In the genomic region with DNA sequence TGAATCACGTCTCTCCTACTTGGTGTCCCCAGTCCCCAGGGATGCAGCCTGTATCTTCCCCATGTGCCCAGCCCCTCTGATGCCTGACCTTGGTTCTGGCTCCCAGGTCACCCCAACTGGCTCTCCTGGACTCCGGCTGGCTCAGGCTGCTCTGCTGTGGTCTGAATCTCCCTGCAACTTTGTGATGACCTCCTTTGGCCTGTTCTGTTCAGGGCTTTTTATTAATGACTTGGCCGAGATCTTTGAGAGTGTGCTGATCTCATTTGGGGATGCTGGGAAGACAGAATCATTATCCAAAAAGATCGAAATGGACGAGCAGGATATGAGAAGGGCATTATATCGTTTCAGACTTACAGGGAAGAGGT, we compare ENCODE assay signal across 14 cellular contexts.
DNase-seq lines count a peak whose midpoint lies in the region; ATAC-seq and TF ChIP-seq lines count a peak whose summit lies in the region.
"Had no signal": no experiment of that assay in that cellular context is flagged by ENCODE, and none has a peak within 500 bp of the region (broad histone marks: within the 10 kb centered on the region; RNA-seq: fewer than 3 reads in every experiment).

No MANE protein-coding gene starts in this region.

- intact Hi-C loops in IMR-90 (cut with micrococcal nuclease) (no loop called here), upper lobe of right lung (cut with DNase I) (no loop called here)

- H3K14ac ChIP-seq in IMR-90 (replicated peaks; ENCODE audit: low read depth, low read length): no peak overlapping the region

- no TSS peak for BruUV-seq in IMR-90 (replicated peaks; lab: Mats Ljungman, UMichigan)

- H3K4me2 ChIP-seq in IMR-90 (ENCODE audit: low read depth, low read length): no peak overlapping the region

- TF ChIP-seq RAD21 in IMR-90 (IDR thresholded peaks at IDR 0.05; ENCODE audit: low read length): no peak

- H2AK5ac ChIP-seq in IMR-90 (ENCODE audit: low read depth, low read length): peak overlapping the region; percentile 79

- WGBS in IMR-90 (ENCODE audit: extremely low coverage in 2 of 2, insufficient read length in 1 of 2), 2 experiments: 91% methylated on average over 2 of the region's 6 CpGs; no CpG with 5 or more reads in 1 of the 2 experiments

- TF ChIP-seq CTCF in IMR-90 (conservative IDR thresholded peaks at IDR 0.05; ENCODE audit: low read depth, low read length) (no peak), brain microvascular endothelial cell (IDR thresholded peaks at IDR 0.05; ENCODE audit: low read depth, low read length, missing control alignments) (no peak), upper lobe of right lung (IDR thresholded peaks at IDR 0.05) (no peak)

- no peak overlapping the region for H3K4me3 Mint-ChIP-seq in immature natural killer cell
- H3K4me3 Mint-ChIP-seq in stimulated activated naive B cell treated with anti-CD40 and anti-IgM and Interleukin-4, amounts not matched to agents 10 μg/mL and 1 μg/mL and 100 μg/mL, for 72 hours: no peak overlapping the region
- H3K4me3 Mint-ChIP-seq: T-helper 1 cell treated with Interleukin-12 subunit alpha and Interleukin-12 subunit beta and Interleukin-4 antibody, amounts not matched to agents 30 μg/mL and 1 μg/mL, for 36 hours had no signal

- no peaks in the 10 kb centered on the region for H4K20me1 ChIP-seq in IMR-90 (ENCODE audit: insufficient read depth, low read length)

- H3K9me1 ChIP-seq in IMR-90 (ENCODE audit: insufficient read depth, low read length): peaks cover 30% of the 10 kb centered on the region

- H3K36me3 Mint-ChIP-seq in immature natural killer cell: peaks cover 20 to 76% (median 33%) of the 10 kb centered on the region in 3 donors
- H3K36me3 Mint-ChIP-seq in stimulated activated naive B cell treated with anti-CD40 and anti-IgM and Interleukin-4, amounts not matched to agents 10 μg/mL and 1 μg/mL and 100 μg/mL, for 72 hours: peaks cover 57 to 84% of the 10 kb centered on the region in 2 donors

- no peak overlapping the region for H3K18ac ChIP-seq in IMR-90 (ENCODE audit: low read depth, low read length)

- peaks cover 0 to 8% (median 4%) of the 10 kb centered on the region in 3 donors for H3K27me3 Mint-ChIP-seq in immature natural killer cell (ENCODE audit: low read depth in 3 of 3)
- H3K27me3 Mint-ChIP-seq in stimulated activated naive B cell treated with anti-CD40 and anti-IgM and Interleukin-4, amounts not matched to agents 10 μg/mL and 1 μg/mL and 100 μg/mL, for 72 hours: no peaks in the 10 kb centered on the region

- H3K9me3 Mint-ChIP-seq in immature natural killer cell: no peaks in the 10 kb centered on the region
- no peaks in the 10 kb centered on the region for H3K9me3 Mint-ChIP-seq in stimulated activated naive B cell treated with anti-CD40 and anti-IgM and Interleukin-4, amounts not matched to agents 10 μg/mL and 1 μg/mL and 100 μg/mL, for 72 hours
- H3K9me3 Mint-ChIP-seq: T-helper 1 cell treated with Interleukin-12 subunit alpha and Interleukin-12 subunit beta and Interleukin-4 antibody, amounts not matched to agents 30 μg/mL and 1 μg/mL, for 36 hours had no signal

- H2BK5ac ChIP-seq in IMR-90 (ENCODE audit: low read depth, low read length, poor library complexity, severe bottlenecking): no peak overlapping the region

- in situ Hi-C loops in IMR-90 (cut with MboI; ENCODE audit: low sequenced_read_pairs) (no loop called here), brain microvascular endothelial cell (cut with HindIII; ENCODE audit: low pct_ligation_motif_present, low sequenced_read_pairs) (no loop called here)

- H2BK15ac ChIP-seq in IMR-90 (ENCODE audit: low read depth, low read length): no peak overlapping the region

- ATAC-seq in IMR-90 (ENCODE audit: low read depth) (no peak), upper lobe of right lung (no peak), HG03432 (IDR thresholded peaks at IDR 0.05; ENCODE audit: unreplicated experiment) (no peak)
- ATAC-seq in stimulated activated naive B cell treated with anti-CD40 and anti-IgM and Interleukin-4, amounts not matched to agents 10 μg/mL and 1 μg/mL and 100 μg/mL, for 72 hours (replicated peaks): no peak

- H3K9me3 ChIP-seq in IMR-90 (ENCODE audit: control insufficient read depth, insufficient read depth, low read length): no peaks in the 10 kb centered on the region
- H3K9me3 ChIP-seq in upper lobe of right lung: no peaks in the 10 kb centered on the region
- H3K9me3 ChIP-seq: upper lobe of left lung had no signal

- H3K79me1 ChIP-seq in IMR-90 (ENCODE audit: low read depth in 1 of 2, low read length in 2 of 2): peaks cover 5 to 48% of the 10 kb centered on the region in 2 experiments; a peak in 3 of 4 replicates

- H2AK9ac ChIP-seq in IMR-90 (replicated peaks; ENCODE audit: low read depth, low read length, poor library complexity): peak overlapping the region; percentile 60

- H3K4me3 ChIP-seq in IMR-90 (ENCODE audit: insufficient read depth, low read depth, low read length): no peak overlapping the region
- no peak overlapping the region for H3K4me3 ChIP-seq in brain microvascular endothelial cell (ENCODE audit: low read depth, low read length)
- no peak overlapping the region for H3K4me3 ChIP-seq in skin epidermis
- H3K4me3 ChIP-seq in upper lobe of right lung: no peak overlapping the region
- H3K4me3 ChIP-seq: upper lobe of left lung had no signal

- peak overlapping the region; percentile 2; the same call in 1 of the 2 replicates for H4K91ac ChIP-seq in IMR-90 (ENCODE audit: insufficient read depth, low read depth, low read length)

- H3K4me1 Mint-ChIP-seq in immature natural killer cell: peaks cover 21 to 83% of the 10 kb centered on the region in 2 donors
- peaks cover 16 to 29% of the 10 kb centered on the region in 2 donors for H3K4me1 Mint-ChIP-seq in stimulated activated naive B cell treated with anti-CD40 and anti-IgM and Interleukin-4, amounts not matched to agents 10 μg/mL and 1 μg/mL and 100 μg/mL, for 72 hours

- H2AFZ ChIP-seq in IMR-90 (replicated peaks; ENCODE audit: low read length, poor library complexity): no peak overlapping the region

- H3K56ac ChIP-seq in IMR-90 (ENCODE audit: extremely low read depth, insufficient read depth, low read length): no peak overlapping the region

- peak overlapping the region; percentile 12; the same call in 1 of the 2 replicates for H3K4ac ChIP-seq in IMR-90 (ENCODE audit: low read depth, low read length)

- POLR2A ChIA-PET in IMR-90 (lab: Charles Lee; ENCODE audit: unreplicated experiment): no interaction called here

- no peak overlapping the region for H4K5ac ChIP-seq in IMR-90 (ENCODE audit: low read depth, low read length)

- H3K27ac ChIP-seq in IMR-90 (ENCODE audit: insufficient read depth, low read length) (no peak overlapping the region), brain microvascular endothelial cell (peak overlapping the region; percentile 40), skin epidermis (peak overlapping the region in 16 of 21 experiments; percentile 2 to 85 (median 69)), upper lobe of right lung (no peak overlapping the region)

- peak overlapping the region in 5 of 6 donors; percentile 8 to 74 (median 65) for H3K27ac Mint-ChIP-seq in immature natural killer cell
- H3K27ac Mint-ChIP-seq in stimulated activated naive B cell treated with anti-CD40 and anti-IgM and Interleukin-4, amounts not matched to agents 10 μg/mL and 1 μg/mL and 100 μg/mL, for 72 hours: no peak overlapping the region
- H3K27ac Mint-ChIP-seq: T-helper 1 cell treated with Interleukin-12 subunit alpha and Interleukin-12 subunit beta and Interleukin-4 antibody, amounts not matched to agents 30 μg/mL and 1 μg/mL, for 36 hours had no signal

- H3K4me1 ChIP-seq in IMR-90 (ENCODE audit: control insufficient read depth, insufficient read depth, low read length): peaks cover 2% of the 10 kb centered on the region; the same call in 1 of the 2 replicates
- H3K4me1 ChIP-seq in upper lobe of right lung: no peaks in the 10 kb centered on the region

- H3K36me3 ChIP-seq in IMR-90 (ENCODE audit: control insufficient read depth, insufficient read depth, low read length): peaks cover 59% of the 10 kb centered on the region
- peaks cover 22% of the 10 kb centered on the region for H3K36me3 ChIP-seq in brain microvascular endothelial cell (replicated peaks)
- H3K36me3 ChIP-seq in upper lobe of right lung: peaks cover 75% of the 10 kb centered on the region

- H3K9ac ChIP-seq in IMR-90 (ENCODE audit: low read depth, low read length): no peak overlapping the region

- no peak for TF ChIP-seq POLR2A in IMR-90 (IDR thresholded peaks at IDR 0.05; ENCODE audit: low read depth, low read length)

- H2BK20ac ChIP-seq in IMR-90 (ENCODE audit: low read depth, low read length): no peak overlapping the region

- H4K8ac ChIP-seq in IMR-90 (ENCODE audit: low read depth in 2 of 2, low read length in 2 of 2): no peak overlapping the region; a peak in 1 of 4 replicates

- CTCF ChIA-PET in IMR-90 (lab: Yijun Ruan, JAX): no interaction called here

- H2BK120ac ChIP-seq in IMR-90 (ENCODE audit: low read depth, low read length): peak overlapping the region; percentile 48; the same call in 1 of the 2 replicates

- H3K27me3 ChIP-seq in IMR-90 (ENCODE audit: control insufficient read depth, insufficient read depth, low read length) (no peaks in the 10 kb centered on the region), brain microvascular endothelial cell (replicated peaks) (no peaks in the 10 kb centered on the region), upper lobe of right lung (no peaks in the 10 kb centered on the region)
- H3K27me3 ChIP-seq: upper lobe of left lung had no signal

- dilution Hi-C loops in IMR-90 (cut with HindIII; ENCODE audit: low sequenced_read_pairs, unreplicated experiment): no loop called here

- no peak overlapping the region for H3K23ac ChIP-seq in IMR-90 (ENCODE audit: low read depth, low read length)

- DNase-seq in IMR-90 (no peak), brain microvascular endothelial cell (no peak), immature natural killer cell (no peak), mucosa of gallbladder (ENCODE audit: low spot score) (no peak), upper lobe of right lung (no peak)
- DNase-seq in stimulated activated naive B cell treated with anti-CD40 and anti-IgM and Interleukin-4, amounts not matched to agents 10 μg/mL and 1 μg/mL and 100 μg/mL, for 72 hours: no peak
- DNase-seq: activated effector memory CD4-positive, alpha-beta T cell treated with Interleukin-2 at 50 U/mL for 16 hours; central memory CD4-positive, alpha-beta T cell; NCI-H1694 treated with DMSO at 0.1 percent for 48 hours; NCI-H526 treated with DMSO at 0.1 percent for 48 hours; upper lobe of left lung had no signal

TF ChIP-seq in IMR-90, 13 proteins besides CTCF, POLR2A, EP300 and RAD21:
- TF ChIP-seq BHLHE40 (IDR thresholded peaks at IDR 0.05; ENCODE audit: low read depth, low read length): no peak
- no peak for TF ChIP-seq SMC3 (IDR thresholded peaks at IDR 0.05; ENCODE audit: low read depth, low read length)

Comparison
In these comparisons a context has a peak if more than half of its experiments do, and no peak if none do; other contexts are left out.
1. H3K27ac ChIP-seq: peak in brain microvascular endothelial cell (single experiment) and skin epidermis (16 of 21); none in IMR-90 (single experiment) and upper lobe of right lung (single experiment).